In genomic region chr11:67612751-67613150, GRCh38 we compare ENCODE assay signal across 23 cellular contexts. TPM values are rescaled to one million over a fixed set of nuclear protein-coding genes. Genes with fewer than 3 reads are reported as not detected.
DNase-seq lines count a peak whose midpoint lies in the region; ATAC-seq and FAIRE-seq lines count a peak whose summit lies in the region.
"Had no signal": no experiment of that assay in that cellular context is flagged by ENCODE, and none has a peak within 500 bp of the region (broad histone marks: within the 10 kb centered on the region; RNA-seq: fewer than 3 reads in every experiment).

No MANE protein-coding gene starts in this region.

- no peaks in the 10 kb centered on the region for H3K9me3 Mint-ChIP-seq in stimulated activated naive CD8-positive, alpha-beta T cell treated with anti-CD3 and anti-CD28 coated beads, Interleukin-15, Interleukin-2, amounts not matched to agents 100 ng/mL and 50 ng/mL, for 24 hours
- H3K9me3 Mint-ChIP-seq in activated CD8-positive, alpha-beta T cell treated with anti-CD3 and anti-CD28 coated beads, Interleukin-2, amount 10 ng/mL, durations not matched to agents 7 days and 5 days (ENCODE audit: insufficient read depth) = no peaks in the 10 kb centered on the region
- no peaks in the 10 kb centered on the region for H3K9me3 Mint-ChIP-seq in immature natural killer cell
- H3K9me3 Mint-ChIP-seq: HFFc6, neural progenitor cell had no signal

- peaks cover 32% of the 10 kb centered on the region for H3K36me3 Mint-ChIP-seq in stimulated activated naive CD8-positive, alpha-beta T cell treated with anti-CD3 and anti-CD28 coated beads, Interleukin-15, Interleukin-2, amounts not matched to agents 100 ng/mL and 50 ng/mL, for 24 hours (ENCODE audit: low read depth)
- H3K36me3 Mint-ChIP-seq in activated CD8-positive, alpha-beta T cell treated with anti-CD3 and anti-CD28 coated beads, Interleukin-2, amount 10 ng/mL, durations not matched to agents 7 days and 5 days (ENCODE audit: low read depth) = peaks cover 43% of the 10 kb centered on the region
- peaks cover 3 to 20% (median 7%) of the 10 kb centered on the region in 3 donors for H3K36me3 Mint-ChIP-seq in immature natural killer cell

- POLR2A ChIA-PET in activated CD8-positive, alpha-beta T cell treated with anti-CD3 and anti-CD28 coated beads, Interleukin-2, amount 10 ng/mL, durations not matched to agents 7 days and 5 days (lab: Charles Lee) = interaction anchor here (3.0 kb wide), 1 partner anchor 28 kb away, joined by 13 read pairs; the partner anchor contains the start of gene GSTP1

- no peak overlapping the region for H3K4me3 Mint-ChIP-seq in stimulated activated naive CD8-positive, alpha-beta T cell treated with anti-CD3 and anti-CD28 coated beads, Interleukin-15, Interleukin-2, amounts not matched to agents 100 ng/mL and 50 ng/mL, for 24 hours
- no peak overlapping the region for H3K4me3 Mint-ChIP-seq in activated CD8-positive, alpha-beta T cell treated with anti-CD3 and anti-CD28 coated beads, Interleukin-2, amount 10 ng/mL, durations not matched to agents 7 days and 5 days
- no peak overlapping the region for H3K4me3 Mint-ChIP-seq in immature natural killer cell
- H3K4me3 Mint-ChIP-seq: HFFc6, neural progenitor cell had no signal

- peak overlapping the region; percentile 95 for H3K27ac Mint-ChIP-seq in stimulated activated naive CD8-positive, alpha-beta T cell treated with anti-CD3 and anti-CD28 coated beads, Interleukin-15, Interleukin-2, amounts not matched to agents 100 ng/mL and 50 ng/mL, for 24 hours
- H3K27ac Mint-ChIP-seq in activated CD8-positive, alpha-beta T cell treated with anti-CD3 and anti-CD28 coated beads, Interleukin-2, amount 10 ng/mL, durations not matched to agents 7 days and 5 days = peak overlapping the region; percentile 98
- peak overlapping the region; percentile 97 to 99 (median 98) for H3K27ac Mint-ChIP-seq in immature natural killer cell
- H3K27ac Mint-ChIP-seq: HFFc6, neural progenitor cell had no signal

- DNase-seq in stimulated activated naive CD8-positive, alpha-beta T cell treated with anti-CD3 and anti-CD28 coated beads, Interleukin-15, Interleukin-2, amounts not matched to agents 100 U/mL and 50 U/mL, for 24 hours = no peak
- no peak for DNase-seq in activated CD8-positive, alpha-beta T cell treated with anti-CD3 and anti-CD28 coated beads, Interleukin-2, amount 10 ng/mL, durations not matched to agents 7 days and 5 days
- no peak for DNase-seq in immature natural killer cell
- no peak for DNase-seq in amygdala (lab: John Stamatoyannopoulos, UW)
- no peak for DNase-seq in frontal cortex (ENCODE audit: low spot score in 2 of 2)
- no peak for DNase-seq in NCI-H345 treated with DMSO at 0.1 percent for 48 hours (lab: John Stamatoyannopoulos, UW; ENCODE audit: unreplicated experiment)
- DNase-seq: activated CD4-positive, CD25-positive, alpha-beta regulatory T cell treated with anti-CD3 and anti-CD28 coated beads, Interleukin-2, amount 50 U/mL, for 72 hours; activated T-cell treated with anti-CD3 and anti-CD28 coated beads, Interleukin-2, amount 50 U/mL, for 1 hour; Calu3; HFFc6; NCI-H1694 treated with DMSO at 0.1 percent for 48 hours; NCI-H446 treated with DMSO at 0.1 percent for 48 hours; retina; Right ventricle myocardium superior had no signal

- ATAC-seq in stimulated activated naive CD8-positive, alpha-beta T cell treated with anti-CD3 and anti-CD28 coated beads, Interleukin-15, Interleukin-2, amounts not matched to agents 100 U/mL and 50 U/mL, for 24 hours = no peak
- ATAC-seq in activated CD8-positive, alpha-beta T cell treated with anti-CD3 and anti-CD28 coated beads, Interleukin-2, amount 10 ng/mL, durations not matched to agents 7 days and 5 days = no peak
- ATAC-seq in GM18870 (IDR thresholded peaks at IDR 0.05; ENCODE audit: unreplicated experiment) = no peak

- no peaks in the 10 kb centered on the region for H3K27me3 Mint-ChIP-seq in stimulated activated naive CD8-positive, alpha-beta T cell treated with anti-CD3 and anti-CD28 coated beads, Interleukin-15, Interleukin-2, amounts not matched to agents 100 ng/mL and 50 ng/mL, for 24 hours
- no peaks in the 10 kb centered on the region for H3K27me3 Mint-ChIP-seq in activated CD8-positive, alpha-beta T cell treated with anti-CD3 and anti-CD28 coated beads, Interleukin-2, amount 10 ng/mL, durations not matched to agents 7 days and 5 days (ENCODE audit: low read depth)
- H3K27me3 Mint-ChIP-seq in immature natural killer cell (ENCODE audit: low read depth in 3 of 3) = peaks cover 8 to 17% (median 12%) of the 10 kb centered on the region in 3 donors

- no peak for FAIRE-seq in frontal cortex (lab: Jason Lieb, UNC)

- CTCF ChIA-PET in activated CD8-positive, alpha-beta T cell treated with anti-CD3 and anti-CD28 coated beads, Interleukin-2, amount 10 ng/mL, durations not matched to agents 7 days and 5 days (lab: Charles Lee) = interaction anchor here (1.3 to 6.1 kb wide), 2 partner anchors 16 to 30 kb away, joined by 3 to 90 read pairs; partner anchors contain the start of gene NUDT8

- H3K4me1 Mint-ChIP-seq in stimulated activated naive CD8-positive, alpha-beta T cell treated with anti-CD3 and anti-CD28 coated beads, Interleukin-15, Interleukin-2, amounts not matched to agents 100 ng/mL and 50 ng/mL, for 24 hours (ENCODE audit: low read depth) = peaks cover 39% of the 10 kb centered on the region
- peaks cover 62% of the 10 kb centered on the region for H3K4me1 Mint-ChIP-seq in activated CD8-positive, alpha-beta T cell treated with anti-CD3 and anti-CD28 coated beads, Interleukin-2, amount 10 ng/mL, durations not matched to agents 7 days and 5 days (ENCODE audit: low read depth)
- H3K4me1 Mint-ChIP-seq in immature natural killer cell = peaks cover 47 to 50% of the 10 kb centered on the region in 2 donors

RNA-seq across cellular contexts. Expression of gene NDUFV1, which starts 6.0 kb away (rescaled TPM):
- total RNA-seq in activated CD8-positive, alpha-beta T cell treated with anti-CD3 and anti-CD28 coated beads, Interleukin-2, amount 10 ng/mL, durations not matched to agents 7 days and 5 days = 100 to 1,000 TPM; 250 to 258 TPM
- polyA plus RNA-seq in immature natural killer cell = 100 to 1,000 TPM; 173 to 261 (median 195) TPM
- 182 TPM for total RNA-seq in frontal cortex

RNA-seq across cellular contexts. Expression of gene NUDT8, which starts 17.0 kb away (rescaled TPM):
- total RNA-seq in activated CD8-positive, alpha-beta T cell treated with anti-CD3 and anti-CD28 coated beads, Interleukin-2, amount 10 ng/mL, durations not matched to agents 7 days and 5 days = 10 to 100 TPM; 18.6 to 20.1 TPM
- 10 to 100 TPM; 10.1 to 13.4 (median 12.3) TPM for polyA plus RNA-seq in immature natural killer cell
- total RNA-seq in frontal cortex = 1.2 TPM

RNA-seq across cellular contexts. Expression of gene TBX10, which starts 26.8 kb away (rescaled TPM):
- not detected for total RNA-seq in activated CD8-positive, alpha-beta T cell treated with anti-CD3 and anti-CD28 coated beads, Interleukin-2, amount 10 ng/mL, durations not matched to agents 7 days and 5 days
- polyA plus RNA-seq in immature natural killer cell = not detected
- not detected for total RNA-seq in frontal cortex
- total RNA-seq: ascending aorta, Calu3, cerebellum, fibroblast of villous mesenchyme, HFFc6, M059J, mesenteric fat pad, vagina had no signal

RNA-seq across cellular contexts. Expression of gene GSTP1, which starts 29.1 kb away (rescaled TPM):
- 100 to 1,000 TPM; 330 to 337 TPM for total RNA-seq in activated CD8-positive, alpha-beta T cell treated with anti-CD3 and anti-CD28 coated beads, Interleukin-2, amount 10 ng/mL, durations not matched to agents 7 days and 5 days
- 1,000 to 10,000 TPM in 1 of 3 donors, 100 to 1,000 TPM in 2; 898 to 1,247 (median 930) TPM for polyA plus RNA-seq in immature natural killer cell
- 206 TPM for total RNA-seq in frontal cortex

RNA-seq across cellular contexts. Expression of gene ACY3, which starts 37.8 kb away (rescaled TPM):
- total RNA-seq in activated CD8-positive, alpha-beta T cell treated with anti-CD3 and anti-CD28 coated beads, Interleukin-2, amount 10 ng/mL, durations not matched to agents 7 days and 5 days = under 1 TPM; 0.61 to 0.73 TPM
- polyA plus RNA-seq in immature natural killer cell = under 1 TPM in 2 of 3 donors, not detected in 1; 0.41 to 0.98 TPM
- total RNA-seq in frontal cortex = not detected
- total RNA-seq: ascending aorta, fibroblast of villous mesenchyme, HFFc6, mesenteric fat pad, Right ventricle myocardium superior, vagina had no signal
